ENCODE assay signal across 1 cellular context in genomic region chr4:145618912-145619638, GRCh38.
TF ChIP-seq lines count a peak whose summit lies in the region.

Gene MMAA, plus strand, starts transcription at chr4:145619385. Its CDS starts 19,755 bp downstream, at chr4:145639140.

TF ChIP-seq in HepG2, 621 proteins besides CTCF, POLR2A, EP300 and RAD21 (continued from another document and continues in another):
- TF ChIP-seq AHDC1 (CRISPR knock-in tag; IDR thresholded peaks at IDR 0.05; ENCODE audit: borderline replicate concordance) (no peak), PITX1 (CRISPR knock-in tag; IDR thresholded peaks at IDR 0.05) (no peak), ARID4A (CRISPR knock-in tag; IDR thresholded peaks at IDR 0.05; ENCODE audit: borderline replicate concordance) (peak; percentile 85), STAG1 (CRISPR knock-in tag; IDR thresholded peaks at IDR 0.05) (peak; percentile 10; the same call in 1 of the 2 replicates), PLRG1 (conservative IDR thresholded peaks at IDR 0.05) (no peak), HCFC1 (IDR thresholded peaks at IDR 0.05; ENCODE audit: low read depth, low read length) (no peak), YEATS2 (CRISPR knock-in tag; IDR thresholded peaks at IDR 0.05; ENCODE audit: borderline replicate concordance) (peak; percentile 86), ZNF768 (CRISPR knock-in tag; IDR thresholded peaks at IDR 0.05) (peak; percentile 84; the same call in 1 of the 2 replicates), CHD2 (IDR thresholded peaks at IDR 0.05; ENCODE audit: low read depth, low read length) (no peak), ZKSCAN1 (IDR thresholded peaks at IDR 0.05; ENCODE audit: low read length) (no peak), ZNF30 (CRISPR knock-in tag; IDR thresholded peaks at IDR 0.05) (0 out of 2 replicates have a peak, but pooled peaks have one; percentile 38), REPIN1 (CRISPR knock-in tag; IDR thresholded peaks at IDR 0.05; ENCODE audit: borderline replicate concordance, low read depth) (peak; percentile 98), NFYC (CRISPR knock-in tag; IDR thresholded peaks at IDR 0.05) (no peak), ZNF850 (CRISPR knock-in tag; conservative IDR thresholded peaks at IDR 0.05) (no peak), MTERF4 (CRISPR knock-in tag; IDR thresholded peaks at IDR 0.05) (peak; percentile 70; the same call in 1 of the 2 replicates), SMAD1 (CRISPR knock-in tag; IDR thresholded peaks at IDR 0.05; ENCODE audit: borderline replicate concordance, low read depth) (peak; percentile 70; the same call in 1 of the 2 replicates), CENPX (CRISPR knock-in tag; IDR thresholded peaks at IDR 0.05) (no peak), NFIB (CRISPR knock-in tag; IDR thresholded peaks at IDR 0.05; ENCODE audit: borderline replicate concordance) (no peak), ZBTB37 (CRISPR knock-in tag; IDR thresholded peaks at IDR 0.05) (no peak), ATF5 (CRISPR knock-in tag; IDR thresholded peaks at IDR 0.05; ENCODE audit: low read depth) (no peak), NFKBIZ (CRISPR knock-in tag; IDR thresholded peaks at IDR 0.05) (no peak), ZNF878 (CRISPR knock-in tag; IDR thresholded peaks at IDR 0.05) (0 out of 2 replicates have a peak, but pooled peaks have one; percentile 59), JUNB (CRISPR knock-in tag; IDR thresholded peaks at IDR 0.05; ENCODE audit: borderline replicate concordance) (no peak), AHR (CRISPR knock-in tag; IDR thresholded peaks at IDR 0.05) (peak; percentile 94; the same call in 1 of the 2 replicates), ZFP82 (CRISPR knock-in tag; IDR thresholded peaks at IDR 0.05; ENCODE audit: borderline replicate concordance) (peak; percentile 88), BCL6 (CRISPR knock-in tag; IDR thresholded peaks at IDR 0.05) (peak; percentile 74), ZNF513 (CRISPR knock-in tag; conservative IDR thresholded peaks at IDR 0.05) (no peak), ARID3A (IDR thresholded peaks at IDR 0.05; ENCODE audit: low read depth, low read length) (peak; percentile 5; the same call in 1 of the 2 replicates), CHCHD3 (CRISPR knock-in tag; IDR thresholded peaks at IDR 0.05) (peak; percentile 97; the same call in 1 of the 2 replicates), GABPA (IDR thresholded peaks at IDR 0.05; ENCODE audit: low read depth, low read length) (peak; percentile 91), GABPA (CRISPR knock-in tag; IDR thresholded peaks at IDR 0.05; ENCODE audit: low read depth) (peak; percentile 88), ZNF292 (CRISPR knock-in tag; IDR thresholded peaks at IDR 0.05; ENCODE audit: borderline replicate concordance, low read depth) (no peak), ZNF776 (CRISPR knock-in tag; IDR thresholded peaks at IDR 0.05) (peak; percentile 96), ZNF362 (CRISPR knock-in tag; IDR thresholded peaks at IDR 0.05; ENCODE audit: borderline replicate concordance) (no peak; the same call in 1 of the 2 replicates), ZNF317 (CRISPR knock-in tag; IDR thresholded peaks at IDR 0.05) (no peak; the same call in 1 of the 2 replicates), MYPOP (CRISPR knock-in tag; IDR thresholded peaks at IDR 0.05) (peak; percentile 91), ZNF574 (CRISPR knock-in tag; IDR thresholded peaks at IDR 0.05) (peak; percentile 86), ZNF883 (CRISPR knock-in tag; IDR thresholded peaks at IDR 0.05; ENCODE audit: not compliant biosample characterization) (peak; percentile 92)
